Comparison of ENCODE assay signal across 9 cellular contexts in genomic region chr6:47310131-47310480, GRCh38. TPM values are rescaled to one million over a fixed set of nuclear protein-coding genes. Genes with fewer than 3 reads are reported as not detected.
DNase-seq lines count a peak whose midpoint lies in the region; ATAC-seq lines count a peak whose summit lies in the region.
"Had no signal": no experiment of that assay in that cellular context is flagged by ENCODE, and none has a peak within 500 bp of the region (broad histone marks: within the 10 kb centered on the region; RNA-seq: fewer than 3 reads in every experiment).

No MANE protein-coding gene starts in this region.

- H3K27ac Mint-ChIP-seq in stimulated activated naive CD8-positive, alpha-beta T cell treated with anti-CD3 and anti-CD28 coated beads, Interleukin-15, Interleukin-2, amounts not matched to agents 100 ng/mL and 50 ng/mL, for 24 hours: no peak overlapping the region

- DNase-seq in stimulated activated naive CD8-positive, alpha-beta T cell treated with anti-CD3 and anti-CD28 coated beads, Interleukin-15, Interleukin-2, amounts not matched to agents 100 U/mL and 50 U/mL, for 24 hours: no peak
- DNase-seq in SJCRH30 (no peak), cerebellum (ENCODE audit: low spot score) (no peak), NCI-H1105 (lab: John Stamatoyannopoulos, UW) (no peak), kidney tubule cell (ENCODE audit: low spot score) (no peak)
- DNase-seq in stimulated activated CD4-positive, alpha-beta T cell treated with anti-CD3 and anti-CD28 coated beads, Interleukin-1b, Interleukin-23, amount 100 ng/mL, for 48 hours: no peak

- no peaks in the 10 kb centered on the region for H3K9me3 ChIP-seq in SJCRH30 (replicated peaks)
- H3K9me3 ChIP-seq in iPS-15b (ENCODE audit: control insufficient read depth, insufficient read depth, low read length): peaks cover 2% of the 10 kb centered on the region
- H3K9me3 ChIP-seq: tibial nerve had no signal

- H3K27me3 Mint-ChIP-seq in stimulated activated naive CD8-positive, alpha-beta T cell treated with anti-CD3 and anti-CD28 coated beads, Interleukin-15, Interleukin-2, amounts not matched to agents 100 ng/mL and 50 ng/mL, for 24 hours: peaks cover 49% of the 10 kb centered on the region

- H3K4me3 ChIP-seq in SJCRH30: peak overlapping the region; percentile 67
- H3K4me3 ChIP-seq in iPS-15b (ENCODE audit: low read depth, low read length): peak overlapping the region; percentile 78

- H3K4me1 ChIP-seq in SJCRH30: peaks cover 6% of the 10 kb centered on the region
- H3K4me1 ChIP-seq in iPS-15b (ENCODE audit: control insufficient read depth, insufficient read depth, low read length): peaks cover 11% of the 10 kb centered on the region

- peak overlapping the region; percentile 4 for H3K9ac ChIP-seq in iPS-15b (ENCODE audit: low read depth, low read length)

- ATAC-seq in stimulated activated naive CD8-positive, alpha-beta T cell treated with anti-CD3 and anti-CD28 coated beads, Interleukin-15, Interleukin-2, amounts not matched to agents 100 U/mL and 50 U/mL, for 24 hours: no peak

- peak overlapping the region; percentile 72 for H3K4me3 Mint-ChIP-seq in stimulated activated naive CD8-positive, alpha-beta T cell treated with anti-CD3 and anti-CD28 coated beads, Interleukin-15, Interleukin-2, amounts not matched to agents 100 ng/mL and 50 ng/mL, for 24 hours

- H3K27ac ChIP-seq in SJCRH30: no peak overlapping the region

- no peaks in the 10 kb centered on the region for H3K9me3 Mint-ChIP-seq in stimulated activated naive CD8-positive, alpha-beta T cell treated with anti-CD3 and anti-CD28 coated beads, Interleukin-15, Interleukin-2, amounts not matched to agents 100 ng/mL and 50 ng/mL, for 24 hours

- peaks cover 14% of the 10 kb centered on the region for H3K4me1 Mint-ChIP-seq in stimulated activated naive CD8-positive, alpha-beta T cell treated with anti-CD3 and anti-CD28 coated beads, Interleukin-15, Interleukin-2, amounts not matched to agents 100 ng/mL and 50 ng/mL, for 24 hours (ENCODE audit: low read depth)

- no peaks in the 10 kb centered on the region for H3K36me3 Mint-ChIP-seq in stimulated activated naive CD8-positive, alpha-beta T cell treated with anti-CD3 and anti-CD28 coated beads, Interleukin-15, Interleukin-2, amounts not matched to agents 100 ng/mL and 50 ng/mL, for 24 hours (ENCODE audit: low read depth)

- H3K27me3 ChIP-seq in SJCRH30 (no peaks in the 10 kb centered on the region), iPS-15b (ENCODE audit: control insufficient read depth, insufficient read depth, low read length) (no peaks in the 10 kb centered on the region)

- H3K36me3 ChIP-seq in SJCRH30 (no peaks in the 10 kb centered on the region), iPS-15b (ENCODE audit: control insufficient read depth, insufficient read depth, low read length) (no peaks in the 10 kb centered on the region)
- H3K36me3 ChIP-seq: tibial nerve had no signal

RNA-seq across cellular contexts. Expression of gene TNFRSF21, which starts 0.4 kb away (rescaled TPM):
- 23.0 and 25.1 TPM in 2 replicates for total RNA-seq in SJCRH30 (2014; rRNA removed; shearing (Covaris generic))
- total RNA-seq in cerebellum: 31.3 TPM
